9 cellular contexts compared by ENCODE assay signal in the genomic region with DNA sequence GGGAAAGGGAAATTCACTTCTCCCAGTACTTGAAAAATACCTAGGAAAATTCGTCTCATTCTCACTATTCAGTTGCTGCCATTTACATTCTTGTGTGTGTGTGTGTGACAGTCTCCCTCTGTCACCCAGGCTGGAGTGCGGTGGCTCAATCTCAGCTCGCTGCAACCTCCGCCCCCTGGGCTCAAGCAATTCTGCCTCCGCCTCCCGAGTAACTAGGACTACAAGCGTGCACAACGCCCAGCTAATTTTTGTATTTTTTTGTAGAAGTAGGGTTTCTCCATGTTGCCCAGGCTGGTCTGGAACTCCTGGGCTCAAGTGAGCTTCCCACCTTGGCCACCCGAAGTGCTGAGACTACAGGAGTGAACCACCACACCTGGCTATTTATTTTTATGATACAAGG. TPM values are rescaled to one million over a fixed set of nuclear protein-coding genes. Genes with fewer than 3 reads are reported as not detected.
DNase-seq lines count a peak whose midpoint lies in the region; ATAC-seq and TF ChIP-seq lines count a peak whose summit lies in the region.
"Had no signal": no experiment of that assay in that cellular context is flagged by ENCODE, and none has a peak within 500 bp of the region (broad histone marks: within the 10 kb centered on the region; RNA-seq: fewer than 3 reads in every experiment).

No MANE protein-coding gene starts in this region.

- ATAC-seq in natural killer cell: no peak
- no peak for ATAC-seq in GM21576 (IDR thresholded peaks at IDR 0.05; ENCODE audit: unreplicated experiment)

- DNase-seq in BJ (ENCODE audit: low read depth) (no peak), chondrocyte (ENCODE audit: low spot score) (peak; percentile 42), natural killer cell (no peak), NCI-H128 (lab: John Stamatoyannopoulos, UW; ENCODE audit: unreplicated experiment) (no peak), NCI-H2029 (lab: John Stamatoyannopoulos, UW) (no peak)
- no peak for DNase-seq in activated CD4-positive, CD25-positive, alpha-beta regulatory T cell (lab: John Stamatoyannopoulos, UW)

- H3K9me3 ChIP-seq in KOPT-K1 (ENCODE audit: insufficient read depth, low read length, poor library complexity, severe bottlenecking): no peaks in the 10 kb centered on the region

- H3K9me3 Mint-ChIP-seq in chondrocyte (ENCODE audit: low read depth): no peaks in the 10 kb centered on the region
- H3K9me3 Mint-ChIP-seq in natural killer cell: no peaks in the 10 kb centered on the region

- H3K36me3 ChIP-seq in BJ (ENCODE audit: control insufficient read depth, insufficient read depth, low read length) (peaks cover 11% of the 10 kb centered on the region), KOPT-K1 (ENCODE audit: insufficient read depth, low read length) (peaks cover 43% of the 10 kb centered on the region)

- H3K27me3 Mint-ChIP-seq in chondrocyte (ENCODE audit: low read depth) (no peaks in the 10 kb centered on the region), natural killer cell (ENCODE audit: low read depth in 2 of 2) (no peaks in the 10 kb centered on the region)

- peak overlapping the region; percentile 85; the same call in 1 of the 2 replicates for H3K4me3 ChIP-seq in BJ (ENCODE audit: low read depth, low read length)

- CTCF ChIA-PET in BJ (lab: Yijun Ruan, JAX): interaction anchor here (1.0 kb wide), 1 partner anchor 18 kb away, joined by 3 read pairs; no protein-coding TSS in a partner anchor

- no peak for TF ChIP-seq CTCF in BJ (IDR thresholded peaks at IDR 0.05; ENCODE audit: insufficient read depth, low read depth, low read length)
- TF ChIP-seq CTCF in chondrocyte (IDR thresholded peaks at IDR 0.05): no peak
- TF ChIP-seq CTCF in natural killer cell (IDR thresholded peaks at IDR 0.05): no peak

- H3K4me1 Mint-ChIP-seq in chondrocyte (ENCODE audit: low read depth): peaks cover 12% of the 10 kb centered on the region
- peaks cover 7 to 13% of the 10 kb centered on the region in 2 donors for H3K4me1 Mint-ChIP-seq in natural killer cell

- intact Hi-C loops in natural killer cell (cut with micrococcal nuclease): no loop called here

- H3K27ac ChIP-seq in KOPT-K1 (ENCODE audit: low read depth, low read length, poor library complexity, severe bottlenecking): peak overlapping the region; percentile 80

- H3K36me3 Mint-ChIP-seq in chondrocyte (ENCODE audit: low read depth) (peaks cover 13% of the 10 kb centered on the region), natural killer cell (no peaks in the 10 kb centered on the region)

- POLR2A ChIA-PET in BJ (lab: Charles Lee): no interaction called here

- H3K4me3 Mint-ChIP-seq in chondrocyte (ENCODE audit: unreplicated experiment) (peak overlapping the region; percentile 95), natural killer cell (peak overlapping the region; percentile 92)

- peak overlapping the region; percentile 94 for H3K27ac Mint-ChIP-seq in chondrocyte (ENCODE audit: unreplicated experiment)
- peak overlapping the region; percentile 79 to 93 for H3K27ac Mint-ChIP-seq in natural killer cell

- H3K27me3 ChIP-seq in BJ (ENCODE audit: control insufficient read depth, insufficient read depth, low read length): no peaks in the 10 kb centered on the region

RNA-seq across cellular contexts. Expression of gene SNAPIN, which starts 1.2 kb away (rescaled TPM):
- polyA plus RNA-seq in BJ (2011; rRNA removed): 50.3 and 62.4 TPM in 2 replicates
- 10.3 and 15.6 TPM in 2 replicates for polyA minus RNA-seq in BJ (2011; rRNA and poly(A)+ RNA removed)
- total RNA-seq in chondrocyte (31.1 to 41.8 TPM (median 35.9 TPM) in 3 replicates), natural killer cell (10 to 100 TPM; 21.0 to 25.5 (median 23.5) TPM)

RNA-seq across cellular contexts. Expression of gene ILF2, which starts 11.1 kb away (rescaled TPM):
- 182 and 213 TPM in 2 replicates for polyA plus RNA-seq in BJ (2011; rRNA removed)
- polyA minus RNA-seq in BJ (2011; rRNA and poly(A)+ RNA removed): 96.6 and 159 TPM in 2 replicates
- total RNA-seq in chondrocyte (120 to 164 TPM (median 122 TPM) in 3 replicates), natural killer cell (100 to 1,000 TPM in 2 of 3 donors, 10 to 100 TPM in 1; 97.6 to 134 (median 110) TPM)

RNA-seq across cellular contexts. Expression of gene NPR1, which starts 18.8 kb away (rescaled TPM):
- 0.02 TPM in 1 of 2 replicates, not detected in the other for polyA plus RNA-seq in BJ (2011; rRNA removed)
- polyA minus RNA-seq in BJ (2011; rRNA and poly(A)+ RNA removed): 0.05 and 0.09 TPM in 2 replicates
- total RNA-seq in chondrocyte (0.21 to 0.27 TPM in 2 of 3 replicates, not detected in the other), natural killer cell (not detected)
- total RNA-seq: LHCN-M2 had no signal

RNA-seq across cellular contexts. Expression of gene CHTOP, which starts 25.8 kb away (rescaled TPM):
- 36.8 and 38.4 TPM in 2 replicates for polyA plus RNA-seq in BJ (2011; rRNA removed)
- polyA minus RNA-seq in BJ (2011; rRNA and poly(A)+ RNA removed): 18.6 and 21.2 TPM in 2 replicates
- total RNA-seq in chondrocyte (44.4 to 56.9 TPM (median 47.9 TPM) in 3 replicates), natural killer cell (100 to 1,000 TPM in 2 of 3 donors, 10 to 100 TPM in 1; 94.7 to 110 (median 106) TPM)

RNA-seq across cellular contexts. Expression of gene S100A1, which starts 31.4 kb away (rescaled TPM):
- polyA plus RNA-seq in BJ (2011; rRNA removed): 0.31 and 0.71 TPM in 2 replicates
- not detected in 2 replicates for polyA minus RNA-seq in BJ (2011; rRNA and poly(A)+ RNA removed)
- total RNA-seq in chondrocyte (1.2 to 1.5 TPM (median 1.3 TPM) in 3 replicates), natural killer cell (not detected)
